1 cellular context compared by ENCODE assay signal in genomic region chr18:7870855-7871254, GRCh38.
TF ChIP-seq lines count a peak whose summit lies in the region.

No MANE protein-coding gene starts in this region.

TF ChIP-seq in GM23338, 12 proteins besides CTCF, POLR2A, EP300 and RAD21 (continued from another document):
- no peak for TF ChIP-seq ZNF462 (CRISPR knock-in tag; IDR thresholded peaks at IDR 0.05)
- TF ChIP-seq REST (IDR thresholded peaks at IDR 0.05; ENCODE audit: unreplicated experiment) = no peak
- TF ChIP-seq POLR2AphosphoS5 (IDR thresholded peaks at IDR 0.05; ENCODE audit: low read depth) = no peak
- TF ChIP-seq EZH2phosphoT487 (IDR thresholded peaks at IDR 0.05; ENCODE audit: unreplicated experiment) = no peak
- no peak for TF ChIP-seq ETS1 (IDR thresholded peaks at IDR 0.05)
- no peak for TF ChIP-seq NANOG (IDR thresholded peaks at IDR 0.05; ENCODE audit: borderline replicate concordance)
- no peak for TF ChIP-seq CREB1 (CRISPR knock-in tag; IDR thresholded peaks at IDR 0.05; ENCODE audit: low read depth)
- TF ChIP-seq ZNF114 (CRISPR knock-in tag; IDR thresholded peaks at IDR 0.05) = no peak
- TF ChIP-seq EZH2 (IDR thresholded peaks at IDR 0.05; ENCODE audit: low read depth, unreplicated experiment) = no peak
